In genomic region chr5:142360607-142361120, GRCh38 we compare ENCODE assay signal across 10 cellular contexts. TPM values are rescaled to one million over a fixed set of nuclear protein-coding genes. Genes with fewer than 3 reads are reported as not detected.
A peak's percentile ranks its signal among the peaks of the same experiment; 100 is the strongest.
DNase-seq lines count a peak whose midpoint lies in the region; ATAC-seq and TF ChIP-seq lines count a peak whose summit lies in the region.
"Had no signal": no experiment of that assay in that cellular context is flagged by ENCODE, and none has a peak within 500 bp of the region (broad histone marks: within the 10 kb centered on the region; RNA-seq: fewer than 3 reads in every experiment).

No MANE protein-coding gene starts in this region.

- H3K36me3 ChIP-seq in WERI-Rb-1 (no peaks in the 10 kb centered on the region), mucosa of descending colon (ENCODE audit: low read depth) (no peaks in the 10 kb centered on the region)

- DNase-seq in ACHN (peak; percentile 35), HFF-Myc (ENCODE audit: extremely low read depth, low read depth) (peak; percentile 25), WERI-Rb-1 (peak; percentile 85), islet precursor cell (peak; percentile 94), globus pallidus (ENCODE audit: low spot score) (no peak), mucosa of descending colon (no peak)
- DNase-seq: activated CD4-positive, alpha-beta T cell treated with anti-CD3 and anti-CD28 coated beads for 4 hours; MV-4-11 had no signal

- H3K4me3 ChIP-seq in HFF-Myc (replicated peaks; ENCODE audit: low read depth, low read length) (no peak overlapping the region), WERI-Rb-1 (ENCODE audit: low read depth, low read length) (peak overlapping the region; percentile 38), mucosa of descending colon (no peak overlapping the region)

- no peaks in the 10 kb centered on the region for H3K27me3 ChIP-seq in WERI-Rb-1 (ENCODE audit: insufficient read depth, low read depth, severe bottlenecking)

- H3K27me3 Mint-ChIP-seq in stimulated activated memory B cell treated with anti-CD40 and anti-IgM and Interleukin-4, amounts not matched to agents 10 μg/mL and 1 μg/mL and 100 μg/mL, for 72 hours, result peaks cover 65% of the 10 kb centered on the region

- H3K27ac ChIP-seq in WERI-Rb-1, result peak overlapping the region; percentile 64

- H3K4me1 Mint-ChIP-seq in stimulated activated memory B cell treated with anti-CD40 and anti-IgM and Interleukin-4, amounts not matched to agents 10 μg/mL and 1 μg/mL and 100 μg/mL, for 72 hours, result peaks cover 18% of the 10 kb centered on the region

- ATAC-seq in HG03432 (IDR thresholded peaks at IDR 0.05; ENCODE audit: unreplicated experiment) (no peak), mucosa of descending colon (no peak)
- ATAC-seq in stimulated activated memory B cell treated with anti-CD40 and anti-IgM and Interleukin-4, amounts not matched to agents 10 μg/mL and 1 μg/mL and 100 μg/mL, for 72 hours, result no peak

- intact Hi-C loops in mucosa of descending colon (cut with DNase I, micrococcal nuclease), result no loop called here

- no peak overlapping the region for H3K4me3 Mint-ChIP-seq in stimulated activated memory B cell treated with anti-CD40 and anti-IgM and Interleukin-4, amounts not matched to agents 10 μg/mL and 1 μg/mL and 100 μg/mL, for 72 hours

- no peaks in the 10 kb centered on the region for H3K9me3 Mint-ChIP-seq in stimulated activated memory B cell treated with anti-CD40 and anti-IgM and Interleukin-4, amounts not matched to agents 10 μg/mL and 1 μg/mL and 100 μg/mL, for 72 hours

- peaks cover 4% of the 10 kb centered on the region for H3K36me3 Mint-ChIP-seq in stimulated activated memory B cell treated with anti-CD40 and anti-IgM and Interleukin-4, amounts not matched to agents 10 μg/mL and 1 μg/mL and 100 μg/mL, for 72 hours

- H3K27ac Mint-ChIP-seq in stimulated activated memory B cell treated with anti-CD40 and anti-IgM and Interleukin-4, amounts not matched to agents 10 μg/mL and 1 μg/mL and 100 μg/mL, for 72 hours, result no peak overlapping the region

- H3K9me3 ChIP-seq in WERI-Rb-1 (ENCODE audit: severe bottlenecking) (peaks cover 2% of the 10 kb centered on the region), mucosa of descending colon (no peaks in the 10 kb centered on the region)

- in situ Hi-C loops in ACHN (cut with HindIII; ENCODE audit: low pct_ligation_motif_present, low pct_unique_long_range_greater_than_20kb, low sequenced_read_pairs), result no loop called here

- peaks cover 18% of the 10 kb centered on the region for H3K4me1 ChIP-seq in mucosa of descending colon (ENCODE audit: low read depth)

- TF ChIP-seq CTCF in HFF-Myc (IDR thresholded peaks at IDR 0.05; ENCODE audit: low read depth, low read length, missing control alignments), result no peak
- TF ChIP-seq CTCF in WERI-Rb-1 (IDR thresholded peaks at IDR 0.05; ENCODE audit: low read depth, low read length), result no peak
- TF ChIP-seq CTCF in mucosa of descending colon (IDR thresholded peaks at IDR 0.05), result no peak

RNA-seq across cellular contexts. Expression of gene SPRY4, which starts 35.8 kb away (rescaled TPM):
- 10 to 100 TPM; 10.7 to 13.8 (median 11.6) TPM for total RNA-seq in mucosa of descending colon

Comparison
In these comparisons a context has a peak if more than half of its experiments do, and no peak if none do; other contexts are left out.
1. DNase-seq: peak in ACHN (single experiment), HFF-Myc (single experiment), WERI-Rb-1 (single experiment) and islet precursor cell (single experiment); none in globus pallidus (single experiment) and mucosa of descending colon (0 of 3).